Comparison of ENCODE assay signal across 23 cellular contexts in the genomic region with DNA sequence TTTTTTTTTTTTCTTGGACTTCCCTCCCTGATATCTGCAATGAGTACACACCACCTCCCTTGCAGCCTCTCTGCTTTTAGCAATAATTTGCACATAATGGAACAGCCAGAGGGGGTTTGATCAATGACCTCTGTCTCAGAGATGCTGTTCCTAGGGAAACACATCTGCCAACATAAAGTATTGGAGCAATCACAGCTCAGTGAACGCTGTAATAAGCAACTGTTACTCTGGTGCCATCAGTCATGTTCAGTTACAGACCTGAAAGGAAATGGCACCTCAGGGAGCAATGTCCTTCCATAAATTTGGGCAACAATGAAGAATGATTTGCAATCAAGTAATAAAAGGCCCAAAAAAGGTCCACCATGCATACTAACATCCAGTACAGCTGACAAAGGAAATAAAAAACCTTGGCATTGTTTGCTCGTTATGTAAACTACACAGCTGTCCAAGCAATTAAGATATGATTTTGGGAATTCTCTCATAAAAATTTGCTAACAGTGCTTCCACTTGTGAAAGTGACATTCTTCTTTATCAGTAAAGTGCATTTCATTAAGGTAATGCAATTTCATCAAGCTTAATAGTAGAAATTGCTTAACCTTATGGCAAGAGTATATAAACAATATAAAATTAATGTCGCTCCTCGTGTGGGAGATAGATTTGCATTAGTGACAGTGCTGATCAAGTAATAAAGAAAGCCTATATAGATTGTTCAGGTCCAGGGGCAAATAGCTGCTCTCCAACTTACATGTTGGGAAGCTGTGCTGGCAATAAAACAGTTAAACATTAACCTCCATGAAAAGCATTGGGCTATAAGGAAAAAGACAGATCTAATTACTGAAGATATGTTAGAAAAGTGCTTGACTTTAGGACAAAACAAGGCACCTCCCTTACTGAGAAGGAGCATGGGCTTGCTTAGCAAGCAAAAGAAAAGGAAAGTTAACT.
DNase-seq lines count a peak whose midpoint lies in the region; ATAC-seq and TF ChIP-seq lines count a peak whose summit lies in the region.
"Had no signal": no experiment of that assay in that cellular context is flagged by ENCODE, and none has a peak within 500 bp of the region (broad histone marks: within the 10 kb centered on the region; RNA-seq: fewer than 3 reads in every experiment).

No MANE protein-coding gene starts in this region.

- no peak overlapping the region for H3K4me2 ChIP-seq in smooth muscle cell

- intact Hi-C loops in left colon (cut with DNase I, micrococcal nuclease), result no loop called here

- no peak overlapping the region for H2AFZ ChIP-seq in smooth muscle cell (ENCODE audit: low read depth)

- H3K27me3 ChIP-seq in smooth muscle cell (ENCODE audit: low read depth), result no peaks in the 10 kb centered on the region
- H3K27me3 ChIP-seq: esophagus muscularis mucosa, uterus had no signal

- 92% methylated on average over 4 of the region's 4 CpGs for WGBS in smooth muscle cell (ENCODE audit: low lambda C conversion rate)

- DNase-seq in NCI-H748 (lab: John Stamatoyannopoulos, UW; ENCODE audit: unreplicated experiment) (peak; percentile 55), NCI-H748 treated with DMSO at 0.1 percent for 48 hours (lab: John Stamatoyannopoulos, UW) (no peak), NCI-H2171 treated with DMSO at 0.1 percent for 48 hours (lab: John Stamatoyannopoulos, UW) (peak; percentile 42), left colon (peak; percentile 5 to 32), SIG-M5 (lab: John Stamatoyannopoulos, UW) (no peak), smooth muscle cell (lab: John Stamatoyannopoulos, UW; ENCODE audit: unreplicated experiment) (no peak)
- DNase-seq: activated gamma-delta T cell treated with Interleukin-2 at 50 U/mL for 16 hours; activated T-cell treated with anti-CD3 and anti-CD28 coated beads for 4 hours; CD4-positive, alpha-beta memory T cell; central memory CD4-positive, alpha-beta T cell; foreskin keratinocyte; KBM-7; MM.1S; NCI-H226; T-helper 17 cell; uterus had no signal

- no peaks in the 10 kb centered on the region for H3K79me2 ChIP-seq in smooth muscle cell (ENCODE audit: low read depth)

- no peak for TF ChIP-seq CTCF in smooth muscle cell (IDR thresholded peaks at IDR 0.05; ENCODE audit: borderline replicate concordance, insufficient read depth, poor library complexity, severe bottlenecking)

- H3K4me1 ChIP-seq in smooth muscle cell (ENCODE audit: low read depth), result no peaks in the 10 kb centered on the region
- H3K4me1 ChIP-seq: esophagus muscularis mucosa, foreskin keratinocyte, uterus had no signal

- H3K9ac ChIP-seq in smooth muscle cell (ENCODE audit: low read depth), result no peak overlapping the region

- H4K20me1 ChIP-seq in smooth muscle cell (ENCODE audit: low read depth), result no peaks in the 10 kb centered on the region

- no peak overlapping the region for H3K4me3 ChIP-seq in smooth muscle cell
- H3K4me3 ChIP-seq: esophagus muscularis mucosa, HAP-1, SK-N-MC, thoracic aorta, uterus had no signal

- H3K36me3 ChIP-seq in smooth muscle cell (ENCODE audit: low read depth), result no peaks in the 10 kb centered on the region
- H3K36me3 ChIP-seq: esophagus muscularis mucosa, HAP-1, thoracic aorta, uterus had no signal

- H3F3A ChIP-seq in smooth muscle cell (ENCODE audit: low read depth), result no peaks in the 10 kb centered on the region

- no peaks in the 10 kb centered on the region for H3K9me3 ChIP-seq in smooth muscle cell (replicated peaks; ENCODE audit: low read depth)
- H3K9me3 ChIP-seq: esophagus muscularis mucosa, HAP-1, thoracic aorta, uterus had no signal

- ATAC-seq in left colon (peak; percentile 90), HG03095 (IDR thresholded peaks at IDR 0.05; ENCODE audit: unreplicated experiment) (no peak), GM18498 (IDR thresholded peaks at IDR 0.05; ENCODE audit: unreplicated experiment) (no peak)
- ATAC-seq: foreskin keratinocyte, T-helper 17 cell had no signal

- no peak overlapping the region for H3K27ac ChIP-seq in smooth muscle cell (ENCODE audit: low read depth)
- H3K27ac ChIP-seq: esophagus muscularis mucosa, foreskin keratinocyte, RWPE1, SK-N-MC, thoracic aorta, uterus had no signal

Comparison
In these comparisons a context has a peak if more than half of its experiments do, and no peak if none do; other contexts are left out.
1. DNase-seq: peak in NCI-H748 (single experiment), NCI-H2171 treated with DMSO at 0.1 percent for 48 hours (single experiment) and left colon (2 of 2); none in NCI-H748 treated with DMSO at 0.1 percent for 48 hours (single experiment), SIG-M5 (single experiment) and smooth muscle cell (single experiment).